24 cellular contexts compared by ENCODE assay signal in the genomic region with DNA sequence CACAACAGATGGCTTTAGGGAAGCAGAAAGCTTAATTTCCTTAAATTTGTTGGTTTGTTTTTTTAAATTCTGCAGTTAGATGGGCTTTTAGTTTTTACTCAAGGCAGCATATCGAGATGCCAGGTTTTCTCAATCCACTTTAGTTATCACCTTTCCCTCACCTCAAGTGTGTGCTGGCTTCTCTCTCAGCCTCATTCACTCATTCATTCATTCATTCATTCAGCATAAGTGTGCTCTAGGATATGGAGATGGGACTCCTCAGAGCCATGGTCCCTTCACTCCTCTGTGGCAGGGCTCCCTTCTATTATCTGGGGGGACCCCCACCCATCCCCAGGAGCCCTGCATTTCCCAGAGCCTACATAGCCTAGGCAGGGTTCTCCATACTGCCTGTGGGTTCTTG. TPM values are rescaled to one million over a fixed set of nuclear protein-coding genes. Genes with fewer than 3 reads are reported as not detected.
"Had no signal": no experiment of that assay in that cellular context is flagged by ENCODE, and none has a peak within 500 bp of the region (broad histone marks: within the 10 kb centered on the region; RNA-seq: fewer than 3 reads in every experiment).

No MANE protein-coding gene starts in this region.

- H3K27ac ChIP-seq: adrenal gland, gastroesophageal sphincter, neutrophil, pancreas, psoas muscle, right atrium auricular region, tibial nerve had no signal

- FAIRE-seq: astrocyte, colon, islet of Langerhans, pancreas had no signal

- H3K36me3 ChIP-seq: adrenal gland, esophagus squamous epithelium, gastroesophageal sphincter, neutrophil, right atrium auricular region, tibial nerve had no signal

- H3K27me3 ChIP-seq: adrenal gland, dorsolateral prefrontal cortex, esophagus squamous epithelium, gastroesophageal sphincter, neutrophil, pancreas, right atrium auricular region, tibial nerve had no signal

- H3K4me3 ChIP-seq: adrenal gland, dorsolateral prefrontal cortex, esophagus squamous epithelium, gastroesophageal sphincter, pancreas, psoas muscle, right atrium auricular region, tibial nerve had no signal

- DNase-seq: activated CD4-positive, alpha-beta T cell treated with anti-CD3 and anti-CD28 coated beads for 4 hours; activated CD4-positive, alpha-beta T cell treated with anti-CD3 and anti-CD28 coated beads, Interleukin-2, amount 50 U/mL, for 48 hours; activated CD4-positive, CD25-positive, alpha-beta regulatory T cell; activated gamma-delta T cell treated with Interleukin-2 at 50 U/mL for 16 hours; adrenal gland; endodermal cell; esophagus squamous epithelium; head of caudate nucleus; left colon; pancreas; stimulated activated CD4-positive, alpha-beta T cell treated with anti-CD3 and anti-CD28 coated beads, Interleukin-4, amount 100 ng/mL, for 24 hours; T1000 had no signal

- H3K4me1 ChIP-seq: adrenal gland, pancreas, psoas muscle, right atrium auricular region, tibial nerve had no signal

- H3K9me3 ChIP-seq: adrenal gland, esophagus squamous epithelium, gastroesophageal sphincter, neutrophil, pancreas, psoas muscle, right atrium auricular region, tibial nerve had no signal

- ATAC-seq: activated naive CD4-positive, alpha-beta T cell treated with anti-CD3 and anti-CD28 coated beads, Interleukin-2, amount 50 U/mL, for 72 hours; gastroesophageal sphincter; left colon; pancreas; psoas muscle had no signal

RNA-seq across cellular contexts. Expression of a gene that starts 19.0 kb away (rescaled TPM):
- total RNA-seq: activated CD8-positive, alpha-beta memory T cell treated with anti-CD3 and anti-CD28 coated beads for 36 hours; activated naive CD4-positive, alpha-beta T cell treated with anti-CD3 and anti-CD28 coated beads, Interleukin-2, amount 50 U/mL, for 72 hours; astrocyte; esophagus squamous epithelium; gastroesophageal sphincter; myocyte; psoas muscle; right atrium auricular region; tibial nerve had no signal

RNA-seq across cellular contexts. Expression of a gene that starts 55.9 kb away (rescaled TPM):
- total RNA-seq: activated naive CD4-positive, alpha-beta T cell treated with anti-CD3 and anti-CD28 coated beads, Interleukin-2, amount 50 U/mL, for 72 hours; astrocyte had no signal
